In the genomic region with DNA sequence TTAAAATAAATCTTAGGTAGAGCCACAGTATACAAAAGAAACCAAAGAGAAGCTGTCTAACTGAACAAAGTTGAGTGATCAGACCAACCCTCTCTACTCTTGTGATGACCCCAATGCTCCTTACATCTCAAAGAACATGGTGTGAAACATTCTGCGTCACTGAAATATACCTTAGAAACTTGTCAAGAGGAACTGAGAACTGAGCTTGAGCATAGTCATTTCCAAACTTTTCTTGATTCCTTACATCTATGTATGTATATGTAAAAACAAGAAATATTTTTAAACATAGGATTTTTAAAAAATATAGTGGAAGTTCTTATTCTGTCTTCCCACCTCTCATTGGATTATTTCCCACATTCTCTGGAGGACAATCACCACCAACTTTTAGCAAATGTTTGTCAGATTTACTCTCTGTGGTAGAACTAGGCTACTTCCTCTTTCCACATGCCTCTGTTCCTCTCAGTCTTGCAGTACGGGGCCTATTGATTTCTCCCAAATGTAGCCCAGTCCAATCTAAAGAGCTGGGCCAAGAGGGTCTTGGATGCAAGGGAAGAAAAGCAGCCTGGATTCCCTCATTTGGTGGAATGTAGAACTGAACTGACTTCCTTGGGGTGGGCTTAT, we compare ENCODE assay signal across 1 cellular context.
TF ChIP-seq lines count a peak whose summit lies in the region.

No MANE protein-coding gene starts in this region.

TF ChIP-seq in GM12878, 131 proteins besides CTCF, POLR2A, EP300 and RAD21 (continued from another document):
- TF ChIP-seq, protein P1, sequence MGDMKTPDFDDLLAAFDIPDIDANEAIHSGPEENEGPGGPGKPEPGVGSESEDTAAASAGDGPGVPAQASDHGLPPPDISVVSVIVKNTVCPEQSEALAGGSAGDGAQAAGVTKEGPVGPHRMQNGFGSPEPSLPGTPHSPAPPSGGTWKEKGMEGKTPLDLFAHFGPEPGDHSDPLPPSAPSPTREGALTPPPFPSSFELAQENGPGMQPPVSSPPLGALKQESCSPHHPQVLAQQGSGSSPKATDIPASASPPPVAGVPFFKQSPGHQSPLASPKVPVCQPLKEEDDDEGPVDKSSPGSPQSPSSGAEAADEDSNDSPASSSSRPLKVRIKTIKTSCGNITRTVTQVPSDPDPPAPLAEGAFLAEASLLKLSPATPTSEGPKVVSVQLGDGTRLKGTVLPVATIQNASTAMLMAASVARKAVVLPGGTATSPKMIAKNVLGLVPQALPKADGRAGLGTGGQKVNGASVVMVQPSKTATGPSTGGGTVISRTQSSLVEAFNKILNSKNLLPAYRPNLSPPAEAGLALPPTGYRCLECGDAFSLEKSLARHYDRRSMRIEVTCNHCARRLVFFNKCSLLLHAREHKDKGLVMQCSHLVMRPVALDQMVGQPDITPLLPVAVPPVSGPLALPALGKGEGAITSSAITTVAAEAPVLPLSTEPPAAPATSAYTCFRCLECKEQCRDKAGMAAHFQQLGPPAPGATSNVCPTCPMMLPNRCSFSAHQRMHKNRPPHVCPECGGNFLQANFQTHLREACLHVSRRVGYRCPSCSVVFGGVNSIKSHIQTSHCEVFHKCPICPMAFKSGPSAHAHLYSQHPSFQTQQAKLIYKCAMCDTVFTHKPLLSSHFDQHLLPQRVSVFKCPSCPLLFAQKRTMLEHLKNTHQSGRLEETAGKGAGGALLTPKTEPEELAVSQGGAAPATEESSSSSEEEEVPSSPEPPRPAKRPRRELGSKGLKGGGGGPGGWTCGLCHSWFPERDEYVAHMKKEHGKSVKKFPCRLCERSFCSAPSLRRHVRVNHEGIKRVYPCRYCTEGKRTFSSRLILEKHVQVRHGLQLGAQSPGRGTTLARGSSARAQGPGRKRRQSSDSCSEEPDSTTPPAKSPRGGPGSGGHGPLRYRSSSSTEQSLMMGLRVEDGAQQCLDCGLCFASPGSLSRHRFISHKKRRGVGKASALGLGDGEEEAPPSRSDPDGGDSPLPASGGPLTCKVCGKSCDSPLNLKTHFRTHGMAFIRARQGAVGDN (IDR thresholded peaks at IDR 0.05) = no peak
